ENCODE assay signal across 2 cellular contexts in genomic region chr16:23960081-23960499, GRCh38.
TF ChIP-seq lines count a peak whose summit lies in the region.

No MANE protein-coding gene starts in this region.

TF ChIP-seq in GM12878, 131 proteins besides CTCF, POLR2A, EP300 and RAD21:
- TF ChIP-seq, protein P1, sequence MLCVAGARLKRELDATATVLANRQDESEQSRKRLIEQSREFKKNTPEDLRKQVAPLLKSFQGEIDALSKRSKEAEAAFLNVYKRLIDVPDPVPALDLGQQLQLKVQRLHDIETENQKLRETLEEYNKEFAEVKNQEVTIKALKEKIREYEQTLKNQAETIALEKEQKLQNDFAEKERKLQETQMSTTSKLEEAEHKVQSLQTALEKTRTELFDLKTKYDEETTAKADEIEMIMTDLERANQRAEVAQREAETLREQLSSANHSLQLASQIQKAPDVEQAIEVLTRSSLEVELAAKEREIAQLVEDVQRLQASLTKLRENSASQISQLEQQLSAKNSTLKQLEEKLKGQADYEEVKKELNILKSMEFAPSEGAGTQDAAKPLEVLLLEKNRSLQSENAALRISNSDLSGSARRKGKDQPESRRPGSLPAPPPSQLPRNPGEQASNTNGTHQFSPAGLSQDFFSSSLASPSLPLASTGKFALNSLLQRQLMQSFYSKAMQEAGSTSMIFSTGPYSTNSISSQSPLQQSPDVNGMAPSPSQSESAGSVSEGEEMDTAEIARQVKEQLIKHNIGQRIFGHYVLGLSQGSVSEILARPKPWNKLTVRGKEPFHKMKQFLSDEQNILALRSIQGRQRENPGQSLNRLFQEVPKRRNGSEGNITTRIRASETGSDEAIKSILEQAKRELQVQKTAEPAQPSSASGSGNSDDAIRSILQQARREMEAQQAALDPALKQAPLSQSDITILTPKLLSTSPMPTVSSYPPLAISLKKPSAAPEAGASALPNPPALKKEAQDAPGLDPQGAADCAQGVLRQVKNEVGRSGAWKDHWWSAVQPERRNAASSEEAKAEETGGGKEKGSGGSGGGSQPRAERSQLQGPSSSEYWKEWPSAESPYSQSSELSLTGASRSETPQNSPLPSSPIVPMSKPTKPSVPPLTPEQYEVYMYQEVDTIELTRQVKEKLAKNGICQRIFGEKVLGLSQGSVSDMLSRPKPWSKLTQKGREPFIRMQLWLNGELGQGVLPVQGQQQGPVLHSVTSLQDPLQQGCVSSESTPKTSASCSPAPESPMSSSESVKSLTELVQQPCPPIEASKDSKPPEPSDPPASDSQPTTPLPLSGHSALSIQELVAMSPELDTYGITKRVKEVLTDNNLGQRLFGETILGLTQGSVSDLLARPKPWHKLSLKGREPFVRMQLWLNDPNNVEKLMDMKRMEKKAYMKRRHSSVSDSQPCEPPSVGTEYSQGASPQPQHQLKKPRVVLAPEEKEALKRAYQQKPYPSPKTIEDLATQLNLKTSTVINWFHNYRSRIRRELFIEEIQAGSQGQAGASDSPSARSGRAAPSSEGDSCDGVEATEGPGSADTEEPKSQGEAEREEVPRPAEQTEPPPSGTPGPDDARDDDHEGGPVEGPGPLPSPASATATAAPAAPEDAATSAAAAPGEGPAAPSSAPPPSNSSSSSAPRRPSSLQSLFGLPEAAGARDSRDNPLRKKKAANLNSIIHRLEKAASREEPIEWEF (IDR thresholded peaks at IDR 0.05; ENCODE audit: insufficient replicate concordance, low read depth, low read length), result no peak
- TF ChIP-seq IRF4 (IDR thresholded peaks at IDR 0.05; ENCODE audit: low read depth, low read length) (no peak), CBX5 (IDR thresholded peaks at IDR 0.05; ENCODE audit: low read depth) (no peak), SMARCA5 (IDR thresholded peaks at IDR 0.05) (no peak), YY1 (IDR thresholded peaks at IDR 0.05; ENCODE audit: low read depth, low read length) (no peak), PRDM15 (CRISPR knock-in tag; IDR thresholded peaks at IDR 0.05) (no peak), SIX5 (IDR thresholded peaks at IDR 0.05; ENCODE audit: low read depth, low read length, severe bottlenecking) (no peak), SMAD1 (IDR thresholded peaks at IDR 0.05; ENCODE audit: low read depth, partially characterized antibody) (no peak), ZBED1 (IDR thresholded peaks at IDR 0.05; ENCODE audit: borderline replicate concordance) (no peak), ZSCAN29 (IDR thresholded peaks at IDR 0.05) (no peak)

TF ChIP-seq in WTC11, 78 proteins besides CTCF, POLR2A, EP300 and RAD21 (continued from another document):
- TF ChIP-seq NFE2L1 (CRISPR knock-in tag; IDR thresholded peaks at IDR 0.05) (no peak), ZNF263 (CRISPR knock-in tag; IDR thresholded peaks at IDR 0.05; ENCODE audit: low read depth) (no peak), CREB1 (CRISPR knock-in tag; IDR thresholded peaks at IDR 0.05) (no peak), ZNF423 (CRISPR knock-in tag; IDR thresholded peaks at IDR 0.05) (no peak), ZNF532 (CRISPR knock-in tag; IDR thresholded peaks at IDR 0.05; ENCODE audit: borderline replicate concordance) (no peak), TP53 (CRISPR knock-in tag; IDR thresholded peaks at IDR 0.05) (no peak), JAZF1 (CRISPR knock-in tag; IDR thresholded peaks at IDR 0.05) (no peak), TEAD4 (CRISPR knock-in tag; IDR thresholded peaks at IDR 0.05) (no peak), E2F4 (CRISPR knock-in tag; IDR thresholded peaks at IDR 0.05; ENCODE audit: borderline replicate concordance, low read depth) (no peak), ESRRA (CRISPR knock-in tag; IDR thresholded peaks at IDR 0.05; ENCODE audit: borderline replicate concordance) (no peak)
- TF ChIP-seq, protein P2, sequence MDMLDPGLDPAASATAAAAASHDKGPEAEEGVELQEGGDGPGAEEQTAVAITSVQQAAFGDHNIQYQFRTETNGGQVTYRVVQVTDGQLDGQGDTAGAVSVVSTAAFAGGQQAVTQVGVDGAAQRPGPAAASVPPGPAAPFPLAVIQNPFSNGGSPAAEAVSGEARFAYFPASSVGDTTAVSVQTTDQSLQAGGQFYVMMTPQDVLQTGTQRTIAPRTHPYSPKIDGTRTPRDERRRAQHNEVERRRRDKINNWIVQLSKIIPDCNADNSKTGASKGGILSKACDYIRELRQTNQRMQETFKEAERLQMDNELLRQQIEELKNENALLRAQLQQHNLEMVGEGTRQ (CRISPR knock-in tag; IDR thresholded peaks at IDR 0.05), result no peak
- TF ChIP-seq, protein P3, sequence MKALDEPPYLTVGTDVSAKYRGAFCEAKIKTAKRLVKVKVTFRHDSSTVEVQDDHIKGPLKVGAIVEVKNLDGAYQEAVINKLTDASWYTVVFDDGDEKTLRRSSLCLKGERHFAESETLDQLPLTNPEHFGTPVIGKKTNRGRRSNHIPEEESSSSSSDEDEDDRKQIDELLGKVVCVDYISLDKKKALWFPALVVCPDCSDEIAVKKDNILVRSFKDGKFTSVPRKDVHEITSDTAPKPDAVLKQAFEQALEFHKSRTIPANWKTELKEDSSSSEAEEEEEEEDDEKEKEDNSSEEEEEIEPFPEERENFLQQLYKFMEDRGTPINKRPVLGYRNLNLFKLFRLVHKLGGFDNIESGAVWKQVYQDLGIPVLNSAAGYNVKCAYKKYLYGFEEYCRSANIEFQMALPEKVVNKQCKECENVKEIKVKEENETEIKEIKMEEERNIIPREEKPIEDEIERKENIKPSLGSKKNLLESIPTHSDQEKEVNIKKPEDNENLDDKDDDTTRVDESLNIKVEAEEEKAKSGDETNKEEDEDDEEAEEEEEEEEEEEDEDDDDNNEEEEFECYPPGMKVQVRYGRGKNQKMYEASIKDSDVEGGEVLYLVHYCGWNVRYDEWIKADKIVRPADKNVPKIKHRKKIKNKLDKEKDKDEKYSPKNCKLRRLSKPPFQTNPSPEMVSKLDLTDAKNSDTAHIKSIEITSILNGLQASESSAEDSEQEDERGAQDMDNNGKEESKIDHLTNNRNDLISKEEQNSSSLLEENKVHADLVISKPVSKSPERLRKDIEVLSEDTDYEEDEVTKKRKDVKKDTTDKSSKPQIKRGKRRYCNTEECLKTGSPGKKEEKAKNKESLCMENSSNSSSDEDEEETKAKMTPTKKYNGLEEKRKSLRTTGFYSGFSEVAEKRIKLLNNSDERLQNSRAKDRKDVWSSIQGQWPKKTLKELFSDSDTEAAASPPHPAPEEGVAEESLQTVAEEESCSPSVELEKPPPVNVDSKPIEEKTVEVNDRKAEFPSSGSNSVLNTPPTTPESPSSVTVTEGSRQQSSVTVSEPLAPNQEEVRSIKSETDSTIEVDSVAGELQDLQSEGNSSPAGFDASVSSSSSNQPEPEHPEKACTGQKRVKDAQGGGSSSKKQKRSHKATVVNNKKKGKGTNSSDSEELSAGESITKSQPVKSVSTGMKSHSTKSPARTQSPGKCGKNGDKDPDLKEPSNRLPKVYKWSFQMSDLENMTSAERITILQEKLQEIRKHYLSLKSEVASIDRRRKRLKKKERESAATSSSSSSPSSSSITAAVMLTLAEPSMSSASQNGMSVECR (CRISPR knock-in tag; IDR thresholded peaks at IDR 0.05; ENCODE audit: borderline replicate concordance), result no peak
- TF ChIP-seq, protein P4, sequence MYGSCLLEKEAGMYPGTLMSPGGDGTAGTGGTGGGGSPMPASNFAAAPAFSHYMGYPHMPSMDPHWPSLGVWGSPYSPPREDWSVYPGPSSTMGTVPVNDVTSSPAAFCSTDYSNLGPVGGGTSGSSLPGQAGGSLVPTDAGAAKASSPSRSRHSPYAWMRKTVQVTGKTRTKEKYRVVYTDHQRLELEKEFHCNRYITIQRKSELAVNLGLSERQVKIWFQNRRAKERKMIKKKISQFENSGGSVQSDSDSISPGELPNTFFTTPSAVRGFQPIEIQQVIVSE (CRISPR knock-in tag; IDR thresholded peaks at IDR 0.05; ENCODE audit: borderline replicate concordance), result no peak
